In genomic region chr17:79830303-79830702, GRCh38 we compare ENCODE assay signal across 1 cellular context.
TF ChIP-seq lines count a peak whose summit lies in the region.

No MANE protein-coding gene starts in this region.

TF ChIP-seq in HepG2, 621 proteins besides CTCF, POLR2A, EP300 and RAD21 (continued from another document):
- no peak for TF ChIP-seq ZBTB40 (IDR thresholded peaks at IDR 0.05)
- no peak for TF ChIP-seq ZBTB40 (CRISPR knock-in tag; IDR thresholded peaks at IDR 0.05)
- TF ChIP-seq, protein P1, sequence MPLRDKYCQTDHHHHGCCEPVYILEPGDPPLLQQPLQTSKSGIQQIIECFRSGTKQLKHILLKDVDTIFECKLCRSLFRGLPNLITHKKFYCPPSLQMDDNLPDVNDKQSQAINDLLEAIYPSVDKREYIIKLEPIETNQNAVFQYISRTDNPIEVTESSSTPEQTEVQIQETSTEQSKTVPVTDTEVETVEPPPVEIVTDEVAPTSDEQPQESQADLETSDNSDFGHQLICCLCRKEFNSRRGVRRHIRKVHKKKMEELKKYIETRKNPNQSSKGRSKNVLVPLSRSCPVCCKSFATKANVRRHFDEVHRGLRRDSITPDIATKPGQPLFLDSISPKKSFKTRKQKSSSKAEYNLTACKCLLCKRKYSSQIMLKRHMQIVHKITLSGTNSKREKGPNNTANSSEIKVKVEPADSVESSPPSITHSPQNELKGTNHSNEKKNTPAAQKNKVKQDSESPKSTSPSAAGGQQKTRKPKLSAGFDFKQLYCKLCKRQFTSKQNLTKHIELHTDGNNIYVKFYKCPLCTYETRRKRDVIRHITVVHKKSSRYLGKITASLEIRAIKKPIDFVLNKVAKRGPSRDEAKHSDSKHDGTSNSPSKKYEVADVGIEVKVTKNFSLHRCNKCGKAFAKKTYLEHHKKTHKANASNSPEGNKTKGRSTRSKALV (CRISPR knock-in tag; IDR thresholded peaks at IDR 0.05), result 0 out of 2 replicates have a peak, but pooled peaks have one; percentile 29
- no peak for TF ChIP-seq MTA3 (CRISPR knock-in tag; IDR thresholded peaks at IDR 0.05)
- TF ChIP-seq, protein P2, sequence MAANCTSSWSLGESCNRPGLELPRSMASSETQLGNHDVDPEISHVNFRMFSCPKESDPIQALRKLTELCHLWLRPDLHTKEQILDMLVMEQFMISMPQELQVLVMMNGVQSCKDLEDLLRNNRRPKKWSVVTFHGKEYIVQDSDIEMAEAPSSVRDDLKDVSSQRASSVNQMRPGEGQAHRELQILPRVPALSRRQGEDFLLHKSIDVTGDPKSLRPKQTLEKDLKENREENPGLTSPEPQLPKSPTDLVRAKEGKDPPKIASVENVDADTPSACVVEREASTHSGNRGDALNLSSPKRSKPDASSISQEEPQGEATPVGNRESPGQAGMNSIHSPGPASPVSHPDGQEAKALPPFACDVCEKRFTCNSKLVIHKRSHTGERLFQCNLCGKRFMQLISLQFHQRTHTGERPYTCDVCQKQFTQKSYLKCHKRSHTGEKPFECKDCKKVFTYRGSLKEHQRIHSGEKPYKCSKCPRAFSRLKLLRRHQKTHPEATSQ (CRISPR knock-in tag; IDR thresholded peaks at IDR 0.05; ENCODE audit: borderline replicate concordance), result 0 out of 2 replicates have a peak, but pooled peaks have one; percentile 23
- no peak for TF ChIP-seq ZNF18 (CRISPR knock-in tag; IDR thresholded peaks at IDR 0.05; ENCODE audit: insufficient replicate concordance)
- no peak for TF ChIP-seq ZNF101 (CRISPR knock-in tag; IDR thresholded peaks at IDR 0.05; ENCODE audit: borderline replicate concordance, low read depth)
- no peak for TF ChIP-seq NR2F1 (CRISPR knock-in tag; IDR thresholded peaks at IDR 0.05)
- TF ChIP-seq KAT8 (CRISPR knock-in tag; IDR thresholded peaks at IDR 0.05), result no peak
- no peak for TF ChIP-seq ZNF34 (CRISPR knock-in tag; IDR thresholded peaks at IDR 0.05; ENCODE audit: borderline replicate concordance)
- TF ChIP-seq FOXK1 (CRISPR knock-in tag; IDR thresholded peaks at IDR 0.05; ENCODE audit: borderline replicate concordance, low read depth), result no peak
- no peak for TF ChIP-seq ZNF367 (CRISPR knock-in tag; IDR thresholded peaks at IDR 0.05; ENCODE audit: borderline replicate concordance)
- TF ChIP-seq FOXA3 (CRISPR knock-in tag; IDR thresholded peaks at IDR 0.05), result no peak
- no peak for TF ChIP-seq NBN (conservative IDR thresholded peaks at IDR 0.05)
- no peak for TF ChIP-seq ATAD3A (CRISPR knock-in tag; IDR thresholded peaks at IDR 0.05)
- TF ChIP-seq ZNF484 (CRISPR knock-in tag; IDR thresholded peaks at IDR 0.05; ENCODE audit: borderline replicate concordance, low read depth), result no peak
- TF ChIP-seq ZNF136 (CRISPR knock-in tag; IDR thresholded peaks at IDR 0.05; ENCODE audit: low read depth), result no peak
- no peak for TF ChIP-seq NR2C2 (CRISPR knock-in tag; IDR thresholded peaks at IDR 0.05; ENCODE audit: borderline replicate concordance)
- TF ChIP-seq NONO (IDR thresholded peaks at IDR 0.05), result no peak
- 0 out of 2 replicates have a peak, but pooled peaks have one; percentile 32 for TF ChIP-seq NONO (CRISPR knock-in tag; conservative IDR thresholded peaks at IDR 0.05)
- TF ChIP-seq ZNF747 (CRISPR knock-in tag; IDR thresholded peaks at IDR 0.05; ENCODE audit: borderline replicate concordance), result 0 out of 2 replicates have a peak, but pooled peaks have one; percentile 11
- no peak for TF ChIP-seq ZNF205 (CRISPR knock-in tag; IDR thresholded peaks at IDR 0.05)
- TF ChIP-seq ARNT (IDR thresholded peaks at IDR 0.05), result no peak
- 0 out of 2 replicates have a peak, but pooled peaks have one; percentile 7 for TF ChIP-seq ZNF549 (CRISPR knock-in tag; IDR thresholded peaks at IDR 0.05)
- peak; percentile 10; the same call in 1 of the 2 replicates for TF ChIP-seq SP5 (CRISPR knock-in tag; IDR thresholded peaks at IDR 0.05; ENCODE audit: borderline replicate concordance, low read depth)
- no peak for TF ChIP-seq ZNF30 (CRISPR knock-in tag; IDR thresholded peaks at IDR 0.05)
- no peak for TF ChIP-seq PHF20 (CRISPR knock-in tag; IDR thresholded peaks at IDR 0.05)
- no peak for TF ChIP-seq MZF1 (CRISPR knock-in tag; IDR thresholded peaks at IDR 0.05; ENCODE audit: borderline replicate concordance)
- TF ChIP-seq ZNF616 (CRISPR knock-in tag; IDR thresholded peaks at IDR 0.05; ENCODE audit: low read depth), result no peak
- no peak for TF ChIP-seq KDM2A (CRISPR knock-in tag; IDR thresholded peaks at IDR 0.05; ENCODE audit: borderline replicate concordance, low read depth)
- TF ChIP-seq ZBTB49 (CRISPR knock-in tag; IDR thresholded peaks at IDR 0.05; ENCODE audit: borderline replicate concordance), result no peak
- 0 out of 2 replicates have a peak, but pooled peaks have one; percentile 14 for TF ChIP-seq POLR2AphosphoS5 (IDR thresholded peaks at IDR 0.05; ENCODE audit: low read depth, low read length)
- TF ChIP-seq MAFG (CRISPR knock-in tag; IDR thresholded peaks at IDR 0.05), result no peak
- TF ChIP-seq RCOR2 (CRISPR knock-in tag; IDR thresholded peaks at IDR 0.05), result peak; percentile 21; the same call in 1 of the 2 replicates
- no peak for TF ChIP-seq KLF12 (CRISPR knock-in tag; IDR thresholded peaks at IDR 0.05; ENCODE audit: borderline replicate concordance)
- TF ChIP-seq STAG1 (CRISPR knock-in tag; IDR thresholded peaks at IDR 0.05), result no peak
TF ChIP-seq in HepG2: peak in this region for 17.
